In the genomic region with DNA sequence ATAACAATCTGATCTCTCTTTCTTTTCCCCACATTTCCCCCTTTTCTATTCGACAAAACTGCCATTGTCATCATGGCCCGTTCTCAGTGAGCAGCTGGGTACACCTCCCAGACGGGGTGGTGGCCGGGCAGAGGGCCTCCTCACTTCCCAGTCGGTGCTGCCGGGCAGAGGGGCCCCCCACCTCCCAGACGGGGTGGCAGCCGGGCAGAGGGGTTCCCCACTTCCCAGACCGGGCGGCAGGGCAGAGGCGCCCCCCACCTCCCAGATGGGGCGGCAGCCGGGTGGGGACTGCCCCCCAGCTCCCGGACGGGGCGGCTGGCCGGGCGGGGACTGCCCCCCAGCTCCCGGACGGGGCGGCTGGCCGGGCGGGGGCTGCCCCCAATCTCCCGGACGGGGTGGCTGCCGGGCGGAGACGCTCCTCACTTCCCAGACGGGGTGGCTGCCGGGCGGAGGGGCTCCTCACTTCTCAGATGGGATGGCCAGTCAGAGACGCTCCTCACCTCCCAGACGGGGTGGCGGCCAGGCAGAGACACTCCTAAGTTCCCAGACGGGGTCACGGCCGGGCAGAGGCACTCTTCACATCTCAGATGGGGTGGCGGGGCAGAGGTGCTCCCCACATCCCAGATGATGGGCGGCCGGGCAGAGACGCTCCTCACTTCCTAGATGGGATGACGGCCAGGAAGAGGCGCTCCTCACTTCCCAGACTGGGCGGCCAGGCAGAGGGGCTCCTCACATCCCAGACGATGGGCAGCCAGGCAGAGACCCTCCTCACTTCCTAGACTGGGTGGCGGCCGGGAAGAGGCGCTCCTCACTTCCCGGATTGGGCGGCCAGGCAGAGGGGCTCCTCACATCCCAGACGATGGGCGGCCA, we compare ENCODE assay signal across 4 cellular contexts. TPM values are rescaled to one million over a fixed set of nuclear protein-coding genes. Genes with fewer than 3 reads are reported as not detected.
"Had no signal": no experiment of that assay in that cellular context is flagged by ENCODE, and none has a peak within 500 bp of the region (broad histone marks: within the 10 kb centered on the region; RNA-seq: fewer than 3 reads in every experiment).

No MANE protein-coding gene starts in this region.

RNA-seq across cellular contexts. Expression of gene GNA14, which starts 54.6 kb away (rescaled TPM):
- total RNA-seq: naive thymus-derived CD8-positive, alpha-beta T cell; neural crest cell; osteocyte had no signal
- polyA plus RNA-seq: naive thymus-derived CD4-positive, alpha-beta T cell had no signal
